1 cellular context compared by ENCODE assay signal in the genomic region with DNA sequence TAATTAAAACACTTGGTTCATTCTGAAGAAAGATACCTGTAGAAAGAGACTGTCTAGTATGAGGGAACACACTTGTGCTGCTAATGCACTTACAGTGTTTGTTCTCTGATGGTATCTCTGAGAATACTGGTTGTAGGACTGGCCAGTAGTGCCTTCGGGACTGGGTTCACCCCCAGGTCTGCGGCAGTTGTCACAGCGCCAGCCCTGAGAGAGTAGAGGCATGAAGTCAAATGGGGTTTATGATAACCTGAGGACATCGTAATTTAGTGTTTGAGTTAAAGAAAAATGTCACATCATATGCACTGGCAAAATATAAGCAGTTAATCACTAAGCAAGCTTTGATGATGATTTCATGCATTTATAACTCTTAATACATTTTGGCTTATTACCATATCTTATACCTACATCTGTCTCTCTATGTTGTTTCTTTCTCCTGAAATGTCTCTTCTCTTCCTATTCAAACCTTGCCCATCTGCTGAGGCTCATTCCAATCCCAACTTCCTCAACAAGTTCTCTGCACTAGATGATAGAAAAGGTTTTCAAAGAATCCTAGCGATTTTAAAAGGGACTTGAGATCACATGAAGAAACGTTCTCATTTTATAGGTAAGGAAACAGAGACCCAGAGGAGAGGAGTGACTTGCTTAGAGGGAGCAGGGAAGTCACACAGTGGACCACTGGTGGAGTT.
TF ChIP-seq lines count a peak whose summit lies in the region.

No MANE protein-coding gene starts in this region.

TF ChIP-seq in K562, 482 proteins besides CTCF, POLR2A, EP300 and RAD21:
- TF ChIP-seq FOXA3 (CRISPR knock-in tag; conservative IDR thresholded peaks at IDR 0.05 in 1 of 2, IDR thresholded peaks at IDR 0.05 in 1 of 2) (peak in 1 of 2 experiments; percentile 58; a peak in 1 of 4 replicates), ZNF644 (tag; IDR thresholded peaks at IDR 0.05; ENCODE audit: low read depth) (no peak)
